ENCODE assay signal across 1 cellular context in the genomic region with DNA sequence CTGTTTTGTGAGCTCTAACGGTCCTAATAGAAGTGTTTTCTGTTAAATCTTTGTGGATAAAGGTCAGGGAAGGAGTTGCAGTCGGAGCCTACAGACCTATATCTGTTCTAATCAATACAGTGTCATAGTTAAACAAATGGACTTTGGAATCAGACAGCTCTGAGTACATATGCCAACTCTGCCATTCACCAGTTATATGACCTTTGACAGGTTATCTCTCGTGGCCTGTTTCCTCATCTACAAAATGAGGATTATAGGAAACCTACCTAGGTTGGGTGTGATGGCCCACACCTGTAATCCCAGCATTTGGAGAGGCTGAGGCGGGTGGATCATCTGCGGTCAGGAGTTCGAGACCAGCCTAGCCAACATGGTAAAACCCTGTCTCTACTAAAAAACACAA.
TF ChIP-seq lines count a peak whose summit lies in the region.

No MANE protein-coding gene starts in this region.

TF ChIP-seq in HepG2, 621 proteins besides CTCF, POLR2A, EP300 and RAD21 (continued from another document and continues in another):
- TF ChIP-seq, protein P1, sequence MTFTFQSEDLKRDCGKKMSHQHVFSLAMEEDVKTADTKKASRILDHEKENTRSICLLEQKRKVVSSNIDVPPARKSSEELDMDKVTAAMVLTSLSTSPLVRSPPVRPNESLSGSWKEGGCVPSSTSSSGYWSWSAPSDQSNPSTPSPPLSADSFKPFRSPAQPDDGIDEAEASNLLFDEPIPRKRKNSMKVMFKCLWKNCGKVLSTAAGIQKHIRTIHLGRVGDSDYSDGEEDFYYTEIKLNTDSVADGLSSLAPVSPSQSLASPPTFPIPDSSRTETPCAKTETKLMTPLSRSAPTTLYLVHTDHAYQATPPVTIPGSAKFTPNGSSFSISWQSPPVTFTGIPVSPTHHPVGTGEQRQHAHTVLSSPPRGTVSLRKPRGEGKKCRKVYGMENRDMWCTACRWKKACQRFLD (CRISPR knock-in tag; IDR thresholded peaks at IDR 0.05; ENCODE audit: borderline replicate concordance): no peak
- TF ChIP-seq ZFP90 (CRISPR knock-in tag; IDR thresholded peaks at IDR 0.05; ENCODE audit: borderline replicate concordance) (no peak), SAP130 (CRISPR knock-in tag; IDR thresholded peaks at IDR 0.05; ENCODE audit: low read depth) (0 out of 2 replicates have a peak, but pooled peaks have one; percentile 17), ESRRA (CRISPR knock-in tag; IDR thresholded peaks at IDR 0.05; ENCODE audit: low read depth) (peak; percentile 58; the same call in 1 of the 2 replicates), MED8 (CRISPR knock-in tag; IDR thresholded peaks at IDR 0.05; ENCODE audit: insufficient replicate concordance) (no peak), NR2F1 (CRISPR knock-in tag; IDR thresholded peaks at IDR 0.05) (peak; percentile 66 to 87), ZNF547 (CRISPR knock-in tag; IDR thresholded peaks at IDR 0.05) (no peak), ZNF749 (CRISPR knock-in tag; IDR thresholded peaks at IDR 0.05; ENCODE audit: borderline replicate concordance) (no peak), ZNF883 (CRISPR knock-in tag; IDR thresholded peaks at IDR 0.05; ENCODE audit: not compliant biosample characterization) (no peak), ONECUT2 (CRISPR knock-in tag; IDR thresholded peaks at IDR 0.05) (peak; percentile 84), HDAC1 (CRISPR knock-in tag; IDR thresholded peaks at IDR 0.05) (peak; percentile 53; the same call in 1 of the 2 replicates), TOPORS (CRISPR knock-in tag; IDR thresholded peaks at IDR 0.05) (no peak), IRF2 (CRISPR knock-in tag; IDR thresholded peaks at IDR 0.05) (no peak), ZNF644 (CRISPR knock-in tag; IDR thresholded peaks at IDR 0.05; ENCODE audit: low read depth) (peak; percentile 37), PITX1 (CRISPR knock-in tag; IDR thresholded peaks at IDR 0.05) (peak; percentile 42; the same call in 1 of the 2 replicates), MAFK (conservative IDR thresholded peaks at IDR 0.05 in 1 of 2, IDR thresholded peaks at IDR 0.05 in 1 of 2; ENCODE audit: low read length in 2 of 2) (no peak), SRF (IDR thresholded peaks at IDR 0.05; ENCODE audit: low read depth, low read length) (no peak), SMAD3 (CRISPR knock-in tag; IDR thresholded peaks at IDR 0.05) (0 out of 2 replicates have a peak, but pooled peaks have one; percentile 17), NR2C2 (CRISPR knock-in tag; IDR thresholded peaks at IDR 0.05; ENCODE audit: borderline replicate concordance) (peak; percentile 84), ZNF674 (CRISPR knock-in tag; IDR thresholded peaks at IDR 0.05; ENCODE audit: low read depth) (no peak), NCOA2 (CRISPR knock-in tag; IDR thresholded peaks at IDR 0.05) (peak; percentile 48; the same call in 1 of the 2 replicates), ZNF83 (CRISPR knock-in tag; IDR thresholded peaks at IDR 0.05; ENCODE audit: borderline replicate concordance) (no peak), ZFAT (CRISPR knock-in tag; conservative IDR thresholded peaks at IDR 0.05) (no peak), ZNF33A (CRISPR knock-in tag; IDR thresholded peaks at IDR 0.05; ENCODE audit: borderline replicate concordance) (no peak), PAF1 (CRISPR knock-in tag; IDR thresholded peaks at IDR 0.05) (no peak), SPEN (CRISPR knock-in tag; IDR thresholded peaks at IDR 0.05; ENCODE audit: low read depth) (no peak), ZNF557 (CRISPR knock-in tag; IDR thresholded peaks at IDR 0.05) (no peak), ZNF598 (CRISPR knock-in tag; IDR thresholded peaks at IDR 0.05; ENCODE audit: borderline replicate concordance) (no peak), GATAD2A (CRISPR knock-in tag; IDR thresholded peaks at IDR 0.05) (peak; percentile 79), CEBPB (IDR thresholded peaks at IDR 0.05; ENCODE audit: borderline replicate concordance, low read depth, low read length) (0 out of 2 replicates have a peak, but pooled peaks have one; percentile 8), RBM39 (IDR thresholded peaks at IDR 0.05; ENCODE audit: low read depth, low read length, poor library complexity, severe bottlenecking) (no peak), TCF7L2 (IDR thresholded peaks at IDR 0.05; ENCODE audit: low read depth, low read length) (no peak), ZNF121 (CRISPR knock-in tag; IDR thresholded peaks at IDR 0.05) (no peak), ZNF605 (CRISPR knock-in tag; IDR thresholded peaks at IDR 0.05) (no peak), ATF1 (CRISPR knock-in tag; IDR thresholded peaks at IDR 0.05) (no peak), PCBP1 (IDR thresholded peaks at IDR 0.05; ENCODE audit: borderline replicate concordance, low read depth, low read length) (no peak), PLRG1 (conservative IDR thresholded peaks at IDR 0.05) (no peak), BCL6 (CRISPR knock-in tag; IDR thresholded peaks at IDR 0.05) (peak; percentile 50; the same call in 1 of the 2 replicates)
- TF ChIP-seq, protein P2, sequence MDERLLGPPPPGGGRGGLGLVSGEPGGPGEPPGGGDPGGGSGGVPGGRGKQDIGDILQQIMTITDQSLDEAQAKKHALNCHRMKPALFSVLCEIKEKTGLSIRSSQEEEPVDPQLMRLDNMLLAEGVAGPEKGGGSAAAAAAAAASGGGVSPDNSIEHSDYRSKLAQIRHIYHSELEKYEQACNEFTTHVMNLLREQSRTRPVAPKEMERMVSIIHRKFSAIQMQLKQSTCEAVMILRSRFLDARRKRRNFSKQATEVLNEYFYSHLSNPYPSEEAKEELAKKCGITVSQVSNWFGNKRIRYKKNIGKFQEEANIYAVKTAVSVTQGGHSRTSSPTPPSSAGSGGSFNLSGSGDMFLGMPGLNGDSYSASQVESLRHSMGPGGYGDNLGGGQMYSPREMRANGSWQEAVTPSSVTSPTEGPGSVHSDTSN (CRISPR knock-in tag; IDR thresholded peaks at IDR 0.05): no peak
- TF ChIP-seq, protein P3, sequence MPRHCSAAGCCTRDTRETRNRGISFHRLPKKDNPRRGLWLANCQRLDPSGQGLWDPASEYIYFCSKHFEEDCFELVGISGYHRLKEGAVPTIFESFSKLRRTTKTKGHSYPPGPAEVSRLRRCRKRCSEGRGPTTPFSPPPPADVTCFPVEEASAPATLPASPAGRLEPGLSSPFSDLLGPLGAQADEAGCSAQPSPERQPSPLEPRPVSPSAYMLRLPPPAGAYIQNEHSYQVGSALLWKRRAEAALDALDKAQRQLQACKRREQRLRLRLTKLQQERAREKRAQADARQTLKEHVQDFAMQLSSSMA (CRISPR knock-in tag; IDR thresholded peaks at IDR 0.05): no peak
- TF ChIP-seq, protein P4, sequence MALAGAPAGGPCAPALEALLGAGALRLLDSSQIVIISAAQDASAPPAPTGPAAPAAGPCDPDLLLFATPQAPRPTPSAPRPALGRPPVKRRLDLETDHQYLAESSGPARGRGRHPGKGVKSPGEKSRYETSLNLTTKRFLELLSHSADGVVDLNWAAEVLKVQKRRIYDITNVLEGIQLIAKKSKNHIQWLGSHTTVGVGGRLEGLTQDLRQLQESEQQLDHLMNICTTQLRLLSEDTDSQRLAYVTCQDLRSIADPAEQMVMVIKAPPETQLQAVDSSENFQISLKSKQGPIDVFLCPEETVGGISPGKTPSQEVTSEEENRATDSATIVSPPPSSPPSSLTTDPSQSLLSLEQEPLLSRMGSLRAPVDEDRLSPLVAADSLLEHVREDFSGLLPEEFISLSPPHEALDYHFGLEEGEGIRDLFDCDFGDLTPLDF (CRISPR knock-in tag; IDR thresholded peaks at IDR 0.05): no peak
- TF ChIP-seq, protein P5, sequence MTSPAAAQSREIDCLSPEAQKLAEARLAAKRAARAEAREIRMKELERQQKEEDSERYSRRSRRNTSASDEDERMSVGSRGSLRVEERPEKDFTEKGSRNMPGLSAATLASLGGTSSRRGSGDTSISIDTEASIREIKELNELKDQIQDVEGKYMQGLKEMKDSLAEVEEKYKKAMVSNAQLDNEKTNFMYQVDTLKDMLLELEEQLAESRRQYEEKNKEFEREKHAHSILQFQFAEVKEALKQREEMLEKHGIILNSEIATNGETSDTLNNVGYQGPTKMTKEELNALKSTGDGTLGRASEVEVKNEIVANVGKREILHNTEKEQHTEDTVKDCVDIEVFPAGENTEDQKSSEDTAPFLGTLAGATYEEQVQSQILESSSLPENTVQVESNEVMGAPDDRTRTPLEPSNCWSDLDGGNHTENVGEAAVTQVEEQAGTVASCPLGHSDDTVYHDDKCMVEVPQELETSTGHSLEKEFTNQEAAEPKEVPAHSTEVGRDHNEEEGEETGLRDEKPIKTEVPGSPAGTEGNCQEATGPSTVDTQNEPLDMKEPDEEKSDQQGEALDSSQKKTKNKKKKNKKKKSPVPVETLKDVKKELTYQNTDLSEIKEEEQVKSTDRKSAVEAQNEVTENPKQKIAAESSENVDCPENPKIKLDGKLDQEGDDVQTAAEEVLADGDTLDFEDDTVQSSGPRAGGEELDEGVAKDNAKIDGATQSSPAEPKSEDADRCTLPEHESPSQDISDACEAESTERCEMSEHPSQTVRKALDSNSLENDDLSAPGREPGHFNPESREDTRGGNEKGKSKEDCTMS (CRISPR knock-in tag; conservative IDR thresholded peaks at IDR 0.05): no peak
- TF ChIP-seq, protein P6, sequence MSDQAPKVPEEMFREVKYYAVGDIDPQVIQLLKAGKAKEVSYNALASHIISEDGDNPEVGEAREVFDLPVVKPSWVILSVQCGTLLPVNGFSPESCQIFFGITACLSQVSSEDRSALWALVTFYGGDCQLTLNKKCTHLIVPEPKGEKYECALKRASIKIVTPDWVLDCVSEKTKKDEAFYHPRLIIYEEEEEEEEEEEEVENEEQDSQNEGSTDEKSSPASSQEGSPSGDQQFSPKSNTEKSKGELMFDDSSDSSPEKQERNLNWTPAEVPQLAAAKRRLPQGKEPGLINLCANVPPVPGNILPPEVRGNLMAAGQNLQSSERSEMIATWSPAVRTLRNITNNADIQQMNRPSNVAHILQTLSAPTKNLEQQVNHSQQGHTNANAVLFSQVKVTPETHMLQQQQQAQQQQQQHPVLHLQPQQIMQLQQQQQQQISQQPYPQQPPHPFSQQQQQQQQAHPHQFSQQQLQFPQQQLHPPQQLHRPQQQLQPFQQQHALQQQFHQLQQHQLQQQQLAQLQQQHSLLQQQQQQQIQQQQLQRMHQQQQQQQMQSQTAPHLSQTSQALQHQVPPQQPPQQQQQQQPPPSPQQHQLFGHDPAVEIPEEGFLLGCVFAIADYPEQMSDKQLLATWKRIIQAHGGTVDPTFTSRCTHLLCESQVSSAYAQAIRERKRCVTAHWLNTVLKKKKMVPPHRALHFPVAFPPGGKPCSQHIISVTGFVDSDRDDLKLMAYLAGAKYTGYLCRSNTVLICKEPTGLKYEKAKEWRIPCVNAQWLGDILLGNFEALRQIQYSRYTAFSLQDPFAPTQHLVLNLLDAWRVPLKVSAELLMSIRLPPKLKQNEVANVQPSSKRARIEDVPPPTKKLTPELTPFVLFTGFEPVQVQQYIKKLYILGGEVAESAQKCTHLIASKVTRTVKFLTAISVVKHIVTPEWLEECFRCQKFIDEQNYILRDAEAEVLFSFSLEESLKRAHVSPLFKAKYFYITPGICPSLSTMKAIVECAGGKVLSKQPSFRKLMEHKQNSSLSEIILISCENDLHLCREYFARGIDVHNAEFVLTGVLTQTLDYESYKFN (CRISPR knock-in tag; conservative IDR thresholded peaks at IDR 0.05): peak; percentile 85
- TF ChIP-seq, protein P7, sequence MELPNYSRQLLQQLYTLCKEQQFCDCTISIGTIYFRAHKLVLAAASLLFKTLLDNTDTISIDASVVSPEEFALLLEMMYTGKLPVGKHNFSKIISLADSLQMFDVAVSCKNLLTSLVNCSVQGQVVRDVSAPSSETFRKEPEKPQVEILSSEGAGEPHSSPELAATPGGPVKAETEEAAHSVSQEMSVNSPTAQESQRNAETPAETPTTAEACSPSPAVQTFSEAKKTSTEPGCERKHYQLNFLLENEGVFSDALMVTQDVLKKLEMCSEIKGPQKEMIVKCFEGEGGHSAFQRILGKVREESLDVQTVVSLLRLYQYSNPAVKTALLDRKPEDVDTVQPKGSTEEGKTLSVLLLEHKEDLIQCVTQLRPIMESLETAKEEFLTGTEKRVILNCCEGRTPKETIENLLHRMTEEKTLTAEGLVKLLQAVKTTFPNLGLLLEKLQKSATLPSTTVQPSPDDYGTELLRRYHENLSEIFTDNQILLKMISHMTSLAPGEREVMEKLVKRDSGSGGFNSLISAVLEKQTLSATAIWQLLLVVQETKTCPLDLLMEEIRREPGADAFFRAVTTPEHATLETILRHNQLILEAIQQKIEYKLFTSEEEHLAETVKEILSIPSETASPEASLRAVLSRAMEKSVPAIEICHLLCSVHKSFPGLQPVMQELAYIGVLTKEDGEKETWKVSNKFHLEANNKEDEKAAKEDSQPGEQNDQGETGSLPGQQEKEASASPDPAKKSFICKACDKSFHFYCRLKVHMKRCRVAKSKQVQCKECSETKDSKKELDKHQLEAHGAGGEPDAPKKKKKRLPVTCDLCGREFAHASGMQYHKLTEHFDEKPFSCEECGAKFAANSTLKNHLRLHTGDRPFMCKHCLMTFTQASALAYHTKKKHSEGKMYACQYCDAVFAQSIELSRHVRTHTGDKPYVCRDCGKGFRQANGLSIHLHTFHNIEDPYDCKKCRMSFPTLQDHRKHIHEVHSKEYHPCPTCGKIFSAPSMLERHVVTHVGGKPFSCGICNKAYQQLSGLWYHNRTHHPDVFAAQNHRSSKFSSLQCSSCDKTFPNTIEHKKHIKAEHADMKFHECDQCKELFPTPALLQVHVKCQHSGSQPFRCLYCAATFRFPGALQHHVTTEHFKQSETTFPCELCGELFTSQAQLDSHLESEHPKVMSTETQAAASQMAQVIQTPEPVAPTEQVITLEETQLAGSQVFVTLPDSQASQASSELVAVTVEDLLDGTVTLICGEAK (IDR thresholded peaks at IDR 0.05): no peak
- TF ChIP-seq, protein P7 (CRISPR knock-in tag; IDR thresholded peaks at IDR 0.05): no peak
- TF ChIP-seq, protein P8, sequence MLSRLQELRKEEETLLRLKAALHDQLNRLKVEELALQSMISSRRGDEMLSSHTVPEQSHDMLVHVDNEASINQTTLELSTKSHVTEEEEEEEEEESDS (CRISPR knock-in tag; IDR thresholded peaks at IDR 0.05; ENCODE audit: borderline replicate concordance): no peak
